1 cellular context compared by ENCODE assay signal in the genomic region with DNA sequence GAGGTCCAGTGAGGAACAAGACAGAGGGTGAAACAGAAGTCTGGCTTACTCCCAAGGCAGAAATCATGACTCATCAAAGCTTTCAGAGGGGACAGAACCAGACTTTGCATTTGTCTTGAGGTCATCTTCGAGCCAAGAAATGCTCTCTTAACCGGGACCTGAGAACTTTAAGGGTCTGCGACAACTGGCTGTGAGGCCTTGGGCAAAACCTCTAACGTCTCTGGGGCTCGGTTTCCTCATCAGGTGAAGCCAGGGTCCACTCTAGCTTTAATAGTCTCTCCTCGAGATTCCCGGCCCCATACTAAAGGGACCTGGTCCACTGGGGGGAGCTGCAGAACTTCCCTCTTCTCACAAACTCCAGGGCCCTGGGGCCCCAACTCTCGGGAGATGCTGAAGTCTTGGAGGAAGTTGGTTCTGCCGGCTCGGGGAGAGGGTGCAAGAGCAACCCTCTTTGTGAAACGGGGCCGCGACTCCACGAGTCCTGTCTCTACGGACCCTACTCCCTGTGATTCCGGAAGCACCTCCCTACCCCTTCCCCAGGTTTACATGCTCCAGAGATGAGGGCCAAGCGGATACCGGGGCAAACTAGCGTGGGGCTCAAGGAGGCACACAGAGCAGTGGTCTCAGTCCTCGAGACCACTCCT.
TF ChIP-seq lines count a peak whose summit lies in the region.

No MANE protein-coding gene starts in this region.

TF ChIP-seq in H1, 55 proteins besides CTCF, POLR2A, EP300 and RAD21:
- TF ChIP-seq MAFK (IDR thresholded peaks at IDR 0.05; ENCODE audit: low read depth, low read length) (no peak), KDM1A (IDR thresholded peaks at IDR 0.05; ENCODE audit: borderline replicate concordance, low read length) (0 out of 2 replicates have a peak, but pooled peaks have one; percentile 28), BACH1 (IDR thresholded peaks at IDR 0.05; ENCODE audit: low read length) (peak; percentile 65), CHD1 (IDR thresholded peaks at IDR 0.05; ENCODE audit: low read depth, low read length) (no peak), BCL11A (IDR thresholded peaks at IDR 0.05; ENCODE audit: low read depth in 2 of 2, low read length in 2 of 2) (no peak), EZH2 (IDR thresholded peaks at IDR 0.05; ENCODE audit: low read depth, low read length, severe bottlenecking) (no peak), E2F6 (IDR thresholded peaks at IDR 0.05) (peak; percentile 21; the same call in 1 of the 2 replicates), CTBP2 (IDR thresholded peaks at IDR 0.05; ENCODE audit: borderline replicate concordance, insufficient read depth, insufficient read length, low read length) (peak; percentile 21), CHD2 (IDR thresholded peaks at IDR 0.05; ENCODE audit: low read length) (peak; percentile 82), HDAC2 (IDR thresholded peaks at IDR 0.05; ENCODE audit: borderline replicate concordance in 1 of 2, low read depth in 2 of 2, low read length in 2 of 2) (0 out of 4 replicates have a peak, but pooled peaks of 1 of the 2 experiments have one; percentile 12), BRCA1 (IDR thresholded peaks at IDR 0.05; ENCODE audit: low read depth, low read length) (peak; percentile 53), KDM4A (IDR thresholded peaks at IDR 0.05; ENCODE audit: low read depth, low read length, severe bottlenecking) (peak; percentile 91)
